Comparison of ENCODE assay signal across 2 cellular contexts in genomic region chr1:27031235-27032118, GRCh38.
TF ChIP-seq lines count a peak whose summit lies in the region.

No MANE protein-coding gene starts in this region.

TF ChIP-seq in GM23338, 12 proteins besides CTCF, POLR2A, EP300 and RAD21 (continued from another document):
- no peak for TF ChIP-seq ETS1 (IDR thresholded peaks at IDR 0.05)
- peak; percentile 31; the same call in 1 of the 2 replicates for TF ChIP-seq ZNF462 (CRISPR knock-in tag; IDR thresholded peaks at IDR 0.05)
- TF ChIP-seq CREB1 (CRISPR knock-in tag; IDR thresholded peaks at IDR 0.05; ENCODE audit: low read depth): no peak
- TF ChIP-seq STAT1 (IDR thresholded peaks at IDR 0.05; ENCODE audit: unreplicated experiment): no peak
- no peak for TF ChIP-seq EZH2 (IDR thresholded peaks at IDR 0.05; ENCODE audit: low read depth, unreplicated experiment)
- no peak for TF ChIP-seq ZNF114 (CRISPR knock-in tag; IDR thresholded peaks at IDR 0.05)
- TF ChIP-seq NANOG (IDR thresholded peaks at IDR 0.05; ENCODE audit: borderline replicate concordance): no peak

TF ChIP-seq in WTC11, 78 proteins besides CTCF, POLR2A, EP300 and RAD21 (continued from another document):
- peak; percentile 56; the same call in 1 of the 2 replicates for TF ChIP-seq NFE2L1 (CRISPR knock-in tag; IDR thresholded peaks at IDR 0.05)
- peak; percentile 65; the same call in 1 of the 2 replicates for TF ChIP-seq FOXK1 (CRISPR knock-in tag; IDR thresholded peaks at IDR 0.05)
- TF ChIP-seq ZNF263 (CRISPR knock-in tag; IDR thresholded peaks at IDR 0.05; ENCODE audit: low read depth): 0 out of 2 replicates have a peak, but pooled peaks have one; percentile 27
- TF ChIP-seq ZNF281 (CRISPR knock-in tag; IDR thresholded peaks at IDR 0.05): 0 out of 2 replicates have a peak, but pooled peaks have one; percentile 33
- peak; percentile 93 for TF ChIP-seq ZNF121 (CRISPR knock-in tag; IDR thresholded peaks at IDR 0.05)
- TF ChIP-seq ZSCAN18 (CRISPR knock-in tag; IDR thresholded peaks at IDR 0.05): no peak
- TF ChIP-seq MYBL2 (CRISPR knock-in tag; IDR thresholded peaks at IDR 0.05): 0 out of 2 replicates have a peak, but pooled peaks have one; percentile 58
- peak; percentile 60; the same call in 1 of the 2 replicates for TF ChIP-seq ETV6 (CRISPR knock-in tag; IDR thresholded peaks at IDR 0.05)
- peak; percentile 27; the same call in 1 of the 2 replicates for TF ChIP-seq CBFB (CRISPR knock-in tag; IDR thresholded peaks at IDR 0.05; ENCODE audit: low read depth)
